ENCODE assay signal across 15 cellular contexts in genomic region chr10:31975157-31975765, GRCh38. TPM values are rescaled to one million over a fixed set of nuclear protein-coding genes. Genes with fewer than 3 reads are reported as not detected.
DNase-seq lines count a peak whose midpoint lies in the region; ATAC-seq lines count a peak whose summit lies in the region.
"Had no signal": no experiment of that assay in that cellular context is flagged by ENCODE, and none has a peak within 500 bp of the region (broad histone marks: within the 10 kb centered on the region; RNA-seq: fewer than 3 reads in every experiment).

No MANE protein-coding gene starts in this region.

- POLR2A ChIA-PET in activated naive CD8-positive, alpha-beta T cell treated with anti-CD3 and anti-CD28 coated beads, Interleukin-2, amount 10 ng/mL, durations not matched to agents 7 days and 5 days (lab: Charles Lee), result no interaction called here
- POLR2A ChIA-PET in T-cell (lab: Charles Lee), result interaction anchor here in 1 of 2 donors (0.6 kb wide), 1 partner anchor 19 kb away, joined by 3 read pairs; no protein-coding TSS in a partner anchor

- H3K36me3 Mint-ChIP-seq in activated naive CD8-positive, alpha-beta T cell treated with anti-CD3 and anti-CD28 coated beads, Interleukin-2, amount 10 ng/mL, durations not matched to agents 7 days and 5 days, result peaks cover 2% of the 10 kb centered on the region
- no peaks in the 10 kb centered on the region for H3K36me3 Mint-ChIP-seq in activated naive CD8-positive, alpha-beta T cell treated with anti-CD3 and anti-CD28 coated beads for 36 hours
- H3K36me3 Mint-ChIP-seq in T-cell, result no peaks in the 10 kb centered on the region

- H3K4me1 Mint-ChIP-seq in activated naive CD8-positive, alpha-beta T cell treated with anti-CD3 and anti-CD28 coated beads, Interleukin-2, amount 10 ng/mL, durations not matched to agents 7 days and 5 days, result peaks cover 28% of the 10 kb centered on the region
- peaks cover 19% of the 10 kb centered on the region for H3K4me1 Mint-ChIP-seq in activated naive CD8-positive, alpha-beta T cell treated with anti-CD3 and anti-CD28 coated beads for 36 hours
- H3K4me1 Mint-ChIP-seq in T-cell, result peaks cover 23 to 31% (median 29%) of the 10 kb centered on the region in 3 donors

- CTCF ChIA-PET in T-cell (lab: Charles Lee), result interaction anchor here in 1 of 2 donors (0.5 kb wide), 1 partner anchor 53 kb away, joined by 3 read pairs; no protein-coding TSS in a partner anchor

- ATAC-seq in activated naive CD8-positive, alpha-beta T cell treated with anti-CD3 and anti-CD28 coated beads, Interleukin-2, amount 10 ng/mL, durations not matched to agents 7 days and 5 days (ENCODE audit: low read depth), result peak; percentile 62
- ATAC-seq in T-cell (replicated peaks in 1 of 4) (peak; percentile 15 to 77 (median 44)), GM19035 (IDR thresholded peaks at IDR 0.05; ENCODE audit: unreplicated experiment) (no peak)
- ATAC-seq: GM12878 had no signal

- H3K27me3 ChIP-seq in MG63, result no peaks in the 10 kb centered on the region

- H3K9me3 ChIP-seq in MG63, result no peaks in the 10 kb centered on the region

- H3K4me3 ChIP-seq in MG63, result no peak overlapping the region
- H3K4me3 ChIP-seq: GM12878 had no signal

- H3K36me3 ChIP-seq in MG63, result no peaks in the 10 kb centered on the region

- no peak overlapping the region for H3K4me3 Mint-ChIP-seq in activated naive CD8-positive, alpha-beta T cell treated with anti-CD3 and anti-CD28 coated beads, Interleukin-2, amount 10 ng/mL, durations not matched to agents 7 days and 5 days
- H3K4me3 Mint-ChIP-seq in activated naive CD8-positive, alpha-beta T cell treated with anti-CD3 and anti-CD28 coated beads for 36 hours, result no peak overlapping the region
- H3K4me3 Mint-ChIP-seq in T-cell, result peak overlapping the region in 1 of 3 donors; percentile 4

- peak overlapping the region; percentile 39 for H3K27ac Mint-ChIP-seq in activated naive CD8-positive, alpha-beta T cell treated with anti-CD3 and anti-CD28 coated beads, Interleukin-2, amount 10 ng/mL, durations not matched to agents 7 days and 5 days
- no peak overlapping the region for H3K27ac Mint-ChIP-seq in activated naive CD8-positive, alpha-beta T cell treated with anti-CD3 and anti-CD28 coated beads for 36 hours
- no peak overlapping the region for H3K27ac Mint-ChIP-seq in T-cell

- H3K27me3 Mint-ChIP-seq in activated naive CD8-positive, alpha-beta T cell treated with anti-CD3 and anti-CD28 coated beads, Interleukin-2, amount 10 ng/mL, durations not matched to agents 7 days and 5 days, result peaks cover 2% of the 10 kb centered on the region
- no peaks in the 10 kb centered on the region for H3K27me3 Mint-ChIP-seq in activated naive CD8-positive, alpha-beta T cell treated with anti-CD3 and anti-CD28 coated beads for 36 hours
- no peaks in the 10 kb centered on the region for H3K27me3 Mint-ChIP-seq in T-cell

- no peak for DNase-seq in activated naive CD8-positive, alpha-beta T cell treated with anti-CD3 and anti-CD28 coated beads, Interleukin-2, amount 10 ng/mL, durations not matched to agents 7 days and 5 days
- DNase-seq in activated naive CD8-positive, alpha-beta T cell treated with anti-CD3 and anti-CD28 coated beads for 36 hours, result no peak
- DNase-seq in T-cell, result no peak
- DNase-seq in left kidney (ENCODE audit: low read depth, low spot score), result peak; percentile 6
- no peak for DNase-seq in NCI-H1417 (lab: John Stamatoyannopoulos, UW)
- no peak for DNase-seq in AG08396 (ENCODE audit: low spot score)
- DNase-seq in MG63, result no peak
- DNase-seq: COR-L47, DMS153, Kasumi-1, MV-4-11, NCI-H1694 treated with DMSO at 0.1 percent for 48 hours, NCI-H345 had no signal

- H3K9me3 Mint-ChIP-seq in activated naive CD8-positive, alpha-beta T cell treated with anti-CD3 and anti-CD28 coated beads, Interleukin-2, amount 10 ng/mL, durations not matched to agents 7 days and 5 days, result peaks cover 2% of the 10 kb centered on the region
- no peaks in the 10 kb centered on the region for H3K9me3 Mint-ChIP-seq in activated naive CD8-positive, alpha-beta T cell treated with anti-CD3 and anti-CD28 coated beads for 36 hours
- H3K9me3 Mint-ChIP-seq in T-cell, result no peaks in the 10 kb centered on the region

RNA-seq across cellular contexts. Expression of gene ARHGAP12, which starts 46.6 kb away (rescaled TPM):
- total RNA-seq in activated naive CD8-positive, alpha-beta T cell treated with anti-CD3 and anti-CD28 coated beads, Interleukin-2, amount 10 ng/mL, durations not matched to agents 7 days and 5 days, result 10 to 100 TPM; 15.0 to 15.9 TPM
- total RNA-seq in activated naive CD8-positive, alpha-beta T cell treated with anti-CD3 and anti-CD28 coated beads for 36 hours, result 1 to 10 TPM; 2.8 to 3.4 TPM
- 10 to 100 TPM; 19.1 to 24.6 (median 23.0) TPM for total RNA-seq in T-cell
- 18.0 and 34.1 TPM in 2 replicates for total RNA-seq in MG63 (2014; rRNA removed; shearing (Covaris generic); ENCODE audit: low replicate concordance)
